ENCODE assay signal across 8 cellular contexts in genomic region chr15:66701422-66702034, GRCh38. TPM values are rescaled to one million over a fixed set of nuclear protein-coding genes. Genes with fewer than 3 reads are reported as not detected.
A peak's percentile ranks its signal among the peaks of the same experiment; 100 is the strongest.
DNase-seq lines count a peak whose midpoint lies in the region; ATAC-seq, FAIRE-seq and TF ChIP-seq lines count a peak whose summit lies in the region.

No MANE protein-coding gene starts in this region.

- H3K27ac ChIP-seq in ACC112 (ENCODE audit: low read depth, low read length): peak overlapping the region; percentile 18; the same call in 1 of the 2 replicates
- H3K27ac ChIP-seq in layer of hippocampus (ENCODE audit: low read depth, low read length): peak overlapping the region; percentile 65

- TF ChIP-seq CTCF in bronchial epithelial cell (IDR thresholded peaks at IDR 0.05; ENCODE audit: insufficient read depth, low read length, severe bottlenecking): no peak

- peak; percentile 30 for ATAC-seq in GM18498 (IDR thresholded peaks at IDR 0.05; ENCODE audit: unreplicated experiment)
- ATAC-seq in HG03108 (IDR thresholded peaks at IDR 0.05; ENCODE audit: unreplicated experiment): peak; percentile 24

- H3K4me3 ChIP-seq in ACC112 (ENCODE audit: low read depth, low read length): peak overlapping the region; percentile 87
- peak overlapping the region; percentile 59 for H3K4me3 ChIP-seq in bronchial epithelial cell (ENCODE audit: low read depth, low read length)

- peaks cover 32% of the 10 kb centered on the region for H3K4me1 ChIP-seq in ACC112 (ENCODE audit: control insufficient read depth, insufficient read depth, low read length, unreplicated experiment)

- no peak for FAIRE-seq in bronchial epithelial cell (lab: Jason Lieb, UNC)

- H2AFZ ChIP-seq in ACC112 (ENCODE audit: low read length, unreplicated experiment): peak overlapping the region; percentile 49

- H3K27me3 ChIP-seq in ACC112 (ENCODE audit: insufficient read depth, low read length) (no peaks in the 10 kb centered on the region), bronchial epithelial cell (ENCODE audit: control insufficient read depth, insufficient read depth, low read length) (peaks cover 11% of the 10 kb centered on the region), layer of hippocampus (ENCODE audit: control insufficient read depth, insufficient read depth, low read length) (no peaks in the 10 kb centered on the region)

- H3K79me2 ChIP-seq in ACC112 (ENCODE audit: control insufficient read depth, insufficient read depth, low read length, unreplicated experiment): peaks cover 41% of the 10 kb centered on the region

- DNase-seq in SK-N-DZ (ENCODE audit: low spot score): peak; percentile 67
- DNase-seq in bronchial epithelial cell (ENCODE audit: low read depth): peak; percentile 20
- peak; percentile 1 to 8 for DNase-seq in stimulated activated CD8-positive, alpha-beta memory T cell treated with anti-CD3 and anti-CD28 coated beads, Interleukin-4, amount 100 ng/mL, for 1 hour (ENCODE audit: low read depth in 2 of 2, low spot score in 1 of 2)
- no peak for DNase-seq in middle frontal gyrus (ENCODE audit: extremely low spot score, low spot score)

- H3K36me3 ChIP-seq in ACC112 (ENCODE audit: insufficient read depth, low read length) (no peaks in the 10 kb centered on the region), bronchial epithelial cell (ENCODE audit: control insufficient read depth, insufficient read depth, low read length) (no peaks in the 10 kb centered on the region)

RNA-seq across cellular contexts. Expression of gene SMAD6, which starts 0.5 kb away (rescaled TPM):
- 16.9 and 19.4 TPM in 2 replicates for polyA plus RNA-seq in SK-N-DZ (2014; cell fraction: cytosol; rRNA removed)
- polyA plus RNA-seq in SK-N-DZ (2014; cell fraction: nucleus; rRNA removed): 21.3 and 35.1 TPM in 2 replicates
- total RNA-seq in bronchial epithelial cell: 0.79 TPM in 1 of 2 replicates, not detected in the other
